In genomic region chr10:102682981-102683380, GRCh38 we compare ENCODE assay signal across 26 cellular contexts.
"Had no signal": no experiment of that assay in that cellular context is flagged by ENCODE, and none has a peak within 500 bp of the region (broad histone marks: within the 10 kb centered on the region; RNA-seq: fewer than 3 reads in every experiment).

No MANE protein-coding gene starts in this region.

- H3K4me3 Mint-ChIP-seq: immature natural killer cell; natural killer cell treated with Interleukin-12 subunit alpha and Interleukin-12 subunit beta and Interleukin-15 and Interleukin-18, amount 100 ng/mL, for 72 hours; neural crest cell; stimulated activated memory B cell treated with anti-CD40 and anti-IgM and Interleukin-4, amounts not matched to agents 10 μg/mL and 1 μg/mL and 100 μg/mL, for 72 hours; stimulated activated naive CD8-positive, alpha-beta T cell treated with anti-CD3 and anti-CD28 coated beads, Interleukin-15, amount 100 ng/mL, for 72 hours had no signal

- H3K4me3 ChIP-seq: heart left ventricle, left ventricle myocardium inferior, lung, mucosa of descending colon, sigmoid colon, spleen, transverse colon, upper lobe of right lung had no signal

- H3K27ac Mint-ChIP-seq: progenitor cell of endocrine pancreas; stimulated activated naive CD8-positive, alpha-beta T cell treated with anti-CD3 and anti-CD28 coated beads, Interleukin-15, amount 100 ng/mL, for 72 hours had no signal

- H3K9me3 ChIP-seq: heart left ventricle, left ventricle myocardium inferior, mucosa of descending colon, sigmoid colon, spleen, transverse colon, upper lobe of right lung had no signal

- H3K9me3 Mint-ChIP-seq: immature natural killer cell; naive thymus-derived CD4-positive, alpha-beta T cell; natural killer cell treated with Interleukin-12 subunit alpha and Interleukin-12 subunit beta and Interleukin-15 and Interleukin-18, amount 100 ng/mL, for 72 hours; neural crest cell; stimulated activated memory B cell treated with anti-CD40 and anti-IgM and Interleukin-4, amounts not matched to agents 10 μg/mL and 1 μg/mL and 100 μg/mL, for 72 hours; stimulated activated naive CD8-positive, alpha-beta T cell treated with anti-CD3 and anti-CD28 coated beads, Interleukin-15, amount 100 ng/mL, for 72 hours had no signal

- H3K27me3 Mint-ChIP-seq: naive thymus-derived CD4-positive, alpha-beta T cell; natural killer cell treated with Interleukin-12 subunit alpha and Interleukin-12 subunit beta and Interleukin-15 and Interleukin-18, amount 100 ng/mL, for 72 hours; progenitor cell of endocrine pancreas; stimulated activated memory B cell treated with anti-CD40 and anti-IgM and Interleukin-4, amounts not matched to agents 10 μg/mL and 1 μg/mL and 100 μg/mL, for 72 hours; stimulated activated naive CD8-positive, alpha-beta T cell treated with anti-CD3 and anti-CD28 coated beads, Interleukin-15, amount 100 ng/mL, for 72 hours had no signal

- H3K27me3 ChIP-seq: heart left ventricle, sigmoid colon, spleen, transverse colon, upper lobe of right lung had no signal

- ATAC-seq: heart left ventricle; natural killer cell treated with Interleukin-12 subunit alpha and Interleukin-12 subunit beta and Interleukin-15 and Interleukin-18, amount 100 ng/mL, for 72 hours; right cardiac atrium; stimulated activated memory B cell treated with anti-CD40 and anti-IgM and Interleukin-4, amounts not matched to agents 10 μg/mL and 1 μg/mL and 100 μg/mL, for 72 hours; stimulated activated naive CD8-positive, alpha-beta T cell treated with anti-CD3 and anti-CD28 coated beads, Interleukin-15, amount 100 ng/mL, for 72 hours had no signal

- H3K36me3 Mint-ChIP-seq: natural killer cell treated with Interleukin-12 subunit alpha and Interleukin-12 subunit beta and Interleukin-15 and Interleukin-18, amount 100 ng/mL, for 72 hours had no signal

- H3K27ac ChIP-seq: heart left ventricle, left ventricle myocardium inferior, sigmoid colon, transverse colon, upper lobe of right lung had no signal

- DNase-seq: glutamatergic neuron; heart left ventricle; immature natural killer cell; kidney; left colon; left ventricle myocardium inferior; mesendoderm; midbrain; retina; right cardiac atrium; small intestine; spleen; stimulated activated CD4-positive, alpha-beta T cell treated with anti-CD3 and anti-CD28 coated beads, Interleukin-4, amount 100 ng/mL, for 24 hours; stimulated activated naive CD4-positive, alpha-beta T cell treated with Interleukin-2 at 50 U/mL for 16 hours; stimulated activated naive CD8-positive, alpha-beta T cell treated with anti-CD3 and anti-CD28 coated beads, Interleukin-15, amount 100 ng/mL, for 72 hours; substantia nigra; transverse colon; upper lobe of right lung had no signal
